In genomic region chr1:24015226-24016210, GRCh38 we compare ENCODE assay signal across 12 cellular contexts. TPM values are rescaled to one million over a fixed set of nuclear protein-coding genes. Genes with fewer than 3 reads are reported as not detected.
DNase-seq lines count a peak whose midpoint lies in the region; ATAC-seq and TF ChIP-seq lines count a peak whose summit lies in the region.
"Had no signal": no experiment of that assay in that cellular context is flagged by ENCODE, and none has a peak within 500 bp of the region (broad histone marks: within the 10 kb centered on the region; RNA-seq: fewer than 3 reads in every experiment).

No MANE protein-coding gene starts in this region.

- peaks cover 9% of the 10 kb centered on the region for H3K27me3 Mint-ChIP-seq in stimulated activated naive CD8-positive, alpha-beta T cell treated with anti-CD3 and anti-CD28 coated beads, Interleukin-15, amount 100 ng/mL, for 72 hours

- DNase-seq in mammary epithelial cell (no peak), breast epithelium (ENCODE audit: low spot score in 2 of 2) (no peak), fibroblast of the aortic adventitia (ENCODE audit: low read depth) (peak; percentile 93), osteoblast (ENCODE audit: insufficient read length, low spot score, missing footprints) (peak; percentile 61), NCI-H187 (lab: John Stamatoyannopoulos, UW) (no peak), T-helper 9 cell (no peak)
- DNase-seq in NK-92 treated with Interleukin-12 subunit alpha and Interleukin-12 subunit beta, amount 100 ng/mL, for 24 hours (lab: John Stamatoyannopoulos, UW) = no peak
- no peak for DNase-seq in stimulated activated naive CD8-positive, alpha-beta T cell treated with anti-CD3 and anti-CD28 coated beads, Interleukin-15, amount 100 ng/mL, for 72 hours
- DNase-seq: 8988T; activated CD4-positive, alpha-beta T cell treated with anti-CD3 and anti-CD28 coated beads for 1 hour; occipital lobe had no signal

- no peak for TF ChIP-seq POLR2A in breast epithelium (IDR thresholded peaks at IDR 0.05)

- BruUV-seq in mammary epithelial cell (replicated peaks; lab: Mats Ljungman, UMichigan) = no TSS peak

- H2AFZ ChIP-seq in mammary epithelial cell (ENCODE audit: low read depth, low read length) (peak overlapping the region; percentile 47), osteoblast (ENCODE audit: low read length) (peak overlapping the region; percentile 35)

- no peak overlapping the region for H3K27ac ChIP-seq in mammary epithelial cell (ENCODE audit: insufficient read depth, low read depth, low read length)
- peak overlapping the region in 1 of 2 donors; percentile 67 for H3K27ac ChIP-seq in breast epithelium
- H3K27ac ChIP-seq in osteoblast (ENCODE audit: low read depth, low read length) = peak overlapping the region; percentile 81

- 48% methylated on average over 6 of the region's 6 CpGs for WGBS in mammary epithelial cell (ENCODE audit: low coverage, missing lambda C conversion rate)

- no peaks in the 10 kb centered on the region for H3K4me1 Mint-ChIP-seq in stimulated activated naive CD8-positive, alpha-beta T cell treated with anti-CD3 and anti-CD28 coated beads, Interleukin-15, amount 100 ng/mL, for 72 hours

- H3K27me3 ChIP-seq in mammary epithelial cell (ENCODE audit: insufficient read depth, low read length) (no peaks in the 10 kb centered on the region), breast epithelium (no peaks in the 10 kb centered on the region), osteoblast (ENCODE audit: insufficient read depth, low read length) (no peaks in the 10 kb centered on the region)

- ATAC-seq in stimulated activated naive CD8-positive, alpha-beta T cell treated with anti-CD3 and anti-CD28 coated beads, Interleukin-15, amount 100 ng/mL, for 72 hours = no peak

- H3K36me3 ChIP-seq in mammary epithelial cell (ENCODE audit: insufficient read depth, low read length) (no peaks in the 10 kb centered on the region), breast epithelium (no peaks in the 10 kb centered on the region), osteoblast (ENCODE audit: insufficient read depth, low read length) (no peaks in the 10 kb centered on the region)

- dilution Hi-C loops in mammary epithelial cell (cut with HindIII; ENCODE audit: low sequenced_read_pairs) = loop anchor here (5.0 kb wide), 2 partner anchors 52 to 53 kb away; no protein-coding TSS in a partner anchor

- no peaks in the 10 kb centered on the region for H3K9me3 Mint-ChIP-seq in stimulated activated naive CD8-positive, alpha-beta T cell treated with anti-CD3 and anti-CD28 coated beads, Interleukin-15, amount 100 ng/mL, for 72 hours
- H3K9me3 Mint-ChIP-seq: activated T-helper 2 cell treated with anti-CD3 and anti-CD28 coated beads, Interferon-gamma antibody, Interleukin-2, Interleukin-4, amounts not matched to agents 10 μg/mL and 5 μg/mL and 100 μg/mL, durations not matched to agents 14 hours and 24 hours and 36 hours had no signal

- TF ChIP-seq CTCF in mammary epithelial cell (conservative IDR thresholded peaks at IDR 0.05 in 1 of 2, IDR thresholded peaks at IDR 0.05 in 1 of 2; ENCODE audit: extremely low read depth in 1 of 2, insufficient read depth in 1 of 2, low read depth in 1 of 2, low read length in 2 of 2) = no peak
- no peak for TF ChIP-seq CTCF in breast epithelium (IDR thresholded peaks at IDR 0.05)
- no peak for TF ChIP-seq CTCF in fibroblast of the aortic adventitia (IDR thresholded peaks at IDR 0.05; ENCODE audit: insufficient read depth, low read length)
- no peak for TF ChIP-seq CTCF in osteoblast (IDR thresholded peaks at IDR 0.05; ENCODE audit: extremely low read depth, low read depth, low read length)

- H3K4me2 ChIP-seq in mammary epithelial cell (ENCODE audit: insufficient read depth, low read depth, low read length) = no peak overlapping the region
- H3K4me2 ChIP-seq in osteoblast (ENCODE audit: insufficient read depth, low read length) = peak overlapping the region; percentile 20

- H3K4me1 ChIP-seq in mammary epithelial cell (ENCODE audit: insufficient read depth, low read length) = peaks cover 14% of the 10 kb centered on the region
- peaks cover 0 to 6% of the 10 kb centered on the region in 2 donors for H3K4me1 ChIP-seq in breast epithelium
- H3K4me1 ChIP-seq in osteoblast (ENCODE audit: insufficient read depth, low read length) = peaks cover 33% of the 10 kb centered on the region

- H3K27ac Mint-ChIP-seq in stimulated activated naive CD8-positive, alpha-beta T cell treated with anti-CD3 and anti-CD28 coated beads, Interleukin-15, amount 100 ng/mL, for 72 hours = no peak overlapping the region
- H3K27ac Mint-ChIP-seq: activated T-helper 2 cell treated with anti-CD3 and anti-CD28 coated beads, Interferon-gamma antibody, Interleukin-2, Interleukin-4, amounts not matched to agents 10 μg/mL and 5 μg/mL and 100 μg/mL, durations not matched to agents 14 hours and 24 hours and 36 hours had no signal

- CTCF ChIA-PET in mammary epithelial cell (lab: Charles Lee; ENCODE audit: low non-redundant PET) = no interaction called here

- no peaks in the 10 kb centered on the region for H4K20me1 ChIP-seq in mammary epithelial cell (ENCODE audit: insufficient read depth, low read length)
- no peaks in the 10 kb centered on the region for H4K20me1 ChIP-seq in osteoblast (ENCODE audit: insufficient read depth, low read length)

- in situ Hi-C loops in mammary epithelial cell (cut with MboI; ENCODE audit: low sequenced_read_pairs in 2 of 2) = no loop called here

- H3K79me2 ChIP-seq in mammary epithelial cell (ENCODE audit: insufficient read depth, low read length) = no peaks in the 10 kb centered on the region
- H3K79me2 ChIP-seq in osteoblast (ENCODE audit: insufficient read depth, low read length) = no peaks in the 10 kb centered on the region

- intact Hi-C loops in mammary epithelial cell (cut with micrococcal nuclease) (loop anchor here (5.0 kb wide), 1 partner anchor 203 kb away; no protein-coding TSS in a partner anchor), breast epithelium (cut with DNase I; ENCODE audit: low total_unique reads) (no loop called here)

- H3K9ac ChIP-seq in mammary epithelial cell (ENCODE audit: insufficient read depth, low read length) = no peak overlapping the region

- H3K9me3 ChIP-seq in mammary epithelial cell (replicated peaks; ENCODE audit: insufficient read depth, low read length) (no peaks in the 10 kb centered on the region), breast epithelium (no peaks in the 10 kb centered on the region), osteoblast (ENCODE audit: low read depth, low read length) (no peaks in the 10 kb centered on the region)

- H3K4me3 Mint-ChIP-seq in stimulated activated naive CD8-positive, alpha-beta T cell treated with anti-CD3 and anti-CD28 coated beads, Interleukin-15, amount 100 ng/mL, for 72 hours = no peak overlapping the region

- H3K4me3 ChIP-seq in mammary epithelial cell (replicated peaks in 1 of 3; ENCODE audit: insufficient read depth in 1 of 3, low read depth in 2 of 3, low read length in 3 of 3) = no peak overlapping the region
- H3K4me3 ChIP-seq in breast epithelium = no peak overlapping the region
- H3K4me3 ChIP-seq in fibroblast of the aortic adventitia (ENCODE audit: low read depth, low read length) = no peak overlapping the region
- H3K4me3 ChIP-seq in osteoblast (ENCODE audit: insufficient read depth, low read length) = no peak overlapping the region

RNA-seq across cellular contexts. Expression of gene SRSF10, which starts 35.4 kb away (rescaled TPM):
- 10 to 100 TPM; 64.2 to 94.7 TPM for total RNA-seq in mammary epithelial cell
- polyA plus RNA-seq in mammary epithelial cell = 75.7 TPM
- polyA minus RNA-seq in mammary epithelial cell = 139 TPM
- 100 to 1,000 TPM in 2 of 3 donors, 10 to 100 TPM in 1; 99.4 to 156 (median 116) TPM for total RNA-seq in breast epithelium
- 86.4 and 127 TPM in 2 replicates for total RNA-seq in fibroblast of the aortic adventitia (ENCODE audit: low replicate concordance)
- total RNA-seq in osteoblast = 80.7 and 81.1 TPM in 2 replicates

RNA-seq across cellular contexts. Expression of gene PNRC2, which starts 55.9 kb away (rescaled TPM):
- total RNA-seq in mammary epithelial cell = 10 to 100 TPM; 83.4 to 87.5 TPM
- 70.8 TPM for polyA plus RNA-seq in mammary epithelial cell
- 38.7 TPM for polyA minus RNA-seq in mammary epithelial cell
- total RNA-seq in breast epithelium = 100 to 1,000 TPM; 126 to 163 (median 134) TPM
- 133 and 134 TPM in 2 replicates for total RNA-seq in fibroblast of the aortic adventitia (ENCODE audit: low replicate concordance)
- 66.3 and 74.9 TPM in 2 replicates for total RNA-seq in osteoblast

Comparison
In these comparisons a context has a peak if more than half of its experiments do, and no peak if none do; other contexts are left out.
1. DNase-seq: peak in fibroblast of the aortic adventitia (single experiment) and osteoblast (single experiment); none in mammary epithelial cell (single experiment), breast epithelium (0 of 2), NCI-H187 (0 of 2), NK-92 treated with Interleukin-12 subunit alpha and Interleukin-12 subunit beta, amount 100 ng/mL, for 24 hours (single experiment), T-helper 9 cell (single experiment) and stimulated activated naive CD8-positive, alpha-beta T cell treated with anti-CD3 and anti-CD28 coated beads, Interleukin-15, amount 100 ng/mL, for 72 hours (0 of 2).